Comparison of ENCODE assay signal across 8 cellular contexts in the genomic region with DNA sequence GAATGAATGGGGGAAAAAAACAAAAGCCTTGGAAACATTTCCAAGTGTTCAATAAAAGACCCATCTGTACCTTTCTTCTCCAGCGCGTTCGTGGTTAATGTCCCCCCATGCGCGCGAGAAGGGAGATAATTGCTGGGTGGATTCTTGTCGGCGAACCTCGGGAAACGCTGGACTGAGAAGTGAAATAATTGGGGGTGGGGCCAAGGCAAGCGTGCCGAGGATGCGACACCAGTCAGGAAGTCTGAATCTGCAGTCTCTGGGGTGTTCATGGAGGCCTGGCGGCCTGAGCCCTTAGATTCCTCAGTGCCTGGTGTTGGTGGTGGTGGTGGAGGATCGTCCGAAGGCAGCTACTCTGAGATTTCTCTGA. TPM values are rescaled to one million over a fixed set of nuclear protein-coding genes. Genes with fewer than 3 reads are reported as not detected.
DNase-seq lines count a peak whose midpoint lies in the region; ATAC-seq and TF ChIP-seq lines count a peak whose summit lies in the region.

No MANE protein-coding gene starts in this region.

- H3K36me3 Mint-ChIP-seq in endothelial cell (ENCODE audit: low read depth, unreplicated experiment) = no peaks in the 10 kb centered on the region

- peaks cover 100% of the 10 kb centered on the region for H3K27me3 ChIP-seq in cardiac muscle cell
- peaks cover 26 to 43% of the 10 kb centered on the region in 2 donors for H3K27me3 ChIP-seq in right atrium auricular region
- H3K27me3 ChIP-seq in suprapubic skin = peaks cover 92% of the 10 kb centered on the region

- H3K36me3 ChIP-seq in cardiac muscle cell = no peaks in the 10 kb centered on the region
- no peaks in the 10 kb centered on the region for H3K36me3 ChIP-seq in right atrium auricular region
- no peaks in the 10 kb centered on the region for H3K36me3 ChIP-seq in suprapubic skin

- peaks cover 8% of the 10 kb centered on the region for H3K4me1 Mint-ChIP-seq in endothelial cell (ENCODE audit: unreplicated experiment)

- no peak for TF ChIP-seq EP300 in suprapubic skin (IDR thresholded peaks at IDR 0.05)

- H3K4me3 ChIP-seq in cardiac muscle cell (peak overlapping the region; percentile 22), right atrium auricular region (no peak overlapping the region), suprapubic skin (peak overlapping the region; percentile 12)

- 32% methylated on average over 13 of the region's 16 CpGs for WGBS in suprapubic skin

- peak overlapping the region; percentile 4 for H3K4me3 Mint-ChIP-seq in endothelial cell (ENCODE audit: unreplicated experiment)

- no peak for DNase-seq in cardiac muscle cell (ENCODE audit: low read depth in 1 of 2, low spot score in 1 of 2)
- no peak for DNase-seq in right atrium auricular region (ENCODE audit: low spot score)
- DNase-seq in NCI-H146 (lab: John Stamatoyannopoulos, UW) = peak; percentile 48
- DNase-seq in endothelial cell (ENCODE audit: low spot score) = no peak
- DNase-seq in suprapubic skin (ENCODE audit: low spot score in 2 of 2) = no peak
- DNase-seq in NOMO-1 treated with DMSO at 0.1 percent for 48 hours (lab: John Stamatoyannopoulos, UW; ENCODE audit: unreplicated experiment) = no peak
- no peak for DNase-seq in mesenteric fat pad (ENCODE audit: low spot score)

- H3K27ac Mint-ChIP-seq in endothelial cell (ENCODE audit: unreplicated experiment) = no peak overlapping the region

- H3K27ac ChIP-seq in cardiac muscle cell (no peak overlapping the region), right atrium auricular region (no peak overlapping the region), suprapubic skin (no peak overlapping the region)

- TF ChIP-seq CTCF in cardiac muscle cell (IDR thresholded peaks at IDR 0.05; ENCODE audit: low read depth, low read length) (no peak), right atrium auricular region (IDR thresholded peaks at IDR 0.05) (no peak), endothelial cell (IDR thresholded peaks at IDR 0.05; ENCODE audit: unreplicated experiment) (no peak), suprapubic skin (IDR thresholded peaks at IDR 0.05) (no peak)

- no peak for TF ChIP-seq POLR2A in suprapubic skin (IDR thresholded peaks at IDR 0.05)

- no peak for ATAC-seq in GM18909 (IDR thresholded peaks at IDR 0.05; ENCODE audit: poor library complexity, unreplicated experiment)

- H3K27me3 Mint-ChIP-seq in endothelial cell (ENCODE audit: unreplicated experiment) = peaks cover 7% of the 10 kb centered on the region

- H3K4me1 ChIP-seq in cardiac muscle cell (ENCODE audit: low read depth) = peaks cover 3% of the 10 kb centered on the region
- H3K4me1 ChIP-seq in right atrium auricular region = peaks cover 0 to 8% of the 10 kb centered on the region in 2 donors
- H3K4me1 ChIP-seq in suprapubic skin = peaks cover 17% of the 10 kb centered on the region

- H3K9me3 Mint-ChIP-seq in endothelial cell (ENCODE audit: unreplicated experiment) = no peaks in the 10 kb centered on the region

- H3K9me3 ChIP-seq in cardiac muscle cell (ENCODE audit: low read depth) (no peaks in the 10 kb centered on the region), right atrium auricular region (no peaks in the 10 kb centered on the region), suprapubic skin (no peaks in the 10 kb centered on the region)

RNA-seq across cellular contexts. Expression of a gene that starts 5.3 kb away (rescaled TPM):
- total RNA-seq in cardiac muscle cell (not detected in 2 replicates), right atrium auricular region (not detected), endothelial cell (ENCODE audit: unreplicated experiment) (not detected), suprapubic skin (under 1 TPM in 1 of 4 donors, not detected in 3; 0.15 TPM), mesenteric fat pad (not detected)
- polyA plus RNA-seq in cardiac muscle cell = 0.07 TPM in 1 of 2 replicates, not detected in the other

Comparison
In these comparisons a context has a peak if more than half of its experiments do, and no peak if none do; other contexts are left out.
1. H3K4me3 ChIP-seq: peak in cardiac muscle cell (single experiment) and suprapubic skin (single experiment); none in right atrium auricular region (0 of 2).